ENCODE assay signal across 10 cellular contexts in the genomic region with DNA sequence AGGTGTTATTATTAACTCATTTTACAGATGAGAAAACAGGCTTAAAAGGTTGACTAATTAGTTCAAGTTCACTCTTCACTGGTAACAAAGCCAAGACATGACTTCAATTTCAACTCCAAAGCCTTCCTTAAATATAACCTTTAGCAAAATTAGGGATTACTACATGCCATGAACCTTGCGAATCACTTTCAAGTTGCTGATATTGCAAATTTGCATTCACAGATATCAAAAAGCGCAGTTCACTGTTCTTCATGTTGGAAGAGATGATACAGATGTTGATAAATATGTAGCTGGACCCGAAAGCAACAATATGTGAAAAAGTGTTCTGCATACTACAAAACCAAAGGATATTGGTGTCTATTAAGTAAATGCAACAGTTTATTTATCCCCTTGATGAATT.
"Had no signal": no experiment of that assay in that cellular context is flagged by ENCODE, and none has a peak within 500 bp of the region (broad histone marks: within the 10 kb centered on the region; RNA-seq: fewer than 3 reads in every experiment).

No MANE protein-coding gene starts in this region.

- H3K4me3 Mint-ChIP-seq: HFFc6 had no signal

- H3K9me3 Mint-ChIP-seq: HFFc6 had no signal

- H2AFZ ChIP-seq: GM23248 had no signal

- H3K36me3 ChIP-seq: HAP-1 had no signal

- H3K27ac ChIP-seq: GM23248, KMS-11 had no signal

- FAIRE-seq: HTR-8/SVneo had no signal

- ATAC-seq: HCT116 had no signal

- DNase-seq: GM23248, GOT3, H7, HFFc6, Karpas-422, KBM-7 had no signal

- H3K9me3 ChIP-seq: HAP-1 had no signal

- H3K9ac ChIP-seq: GM23248, KMS-11 had no signal

- H3K4me2 ChIP-seq: KMS-11 had no signal

- H3K27ac Mint-ChIP-seq: HFFc6 had no signal

- H3K4me3 ChIP-seq: GM23248, HAP-1 had no signal
